1 cellular context compared by ENCODE assay signal in genomic region chr4:143711543-143712159, GRCh38.
TF ChIP-seq lines count a peak whose summit lies in the region.

No MANE protein-coding gene starts in this region.

TF ChIP-seq in HepG2, 621 proteins besides CTCF, POLR2A, EP300 and RAD21:
- no peak for TF ChIP-seq NFYC (CRISPR knock-in tag; IDR thresholded peaks at IDR 0.05)
- no peak for TF ChIP-seq NBN (conservative IDR thresholded peaks at IDR 0.05)
- TF ChIP-seq RERE (CRISPR knock-in tag; IDR thresholded peaks at IDR 0.05; ENCODE audit: low read depth): no peak
- TF ChIP-seq POGK (CRISPR knock-in tag; conservative IDR thresholded peaks at IDR 0.05): no peak
- no peak for TF ChIP-seq ZKSCAN8 (CRISPR knock-in tag; IDR thresholded peaks at IDR 0.05; ENCODE audit: borderline replicate concordance)
- no peak for TF ChIP-seq GTF3A (CRISPR knock-in tag; conservative IDR thresholded peaks at IDR 0.05)
- no peak for TF ChIP-seq ZNF335 (CRISPR knock-in tag; IDR thresholded peaks at IDR 0.05)
